In the genomic region with DNA sequence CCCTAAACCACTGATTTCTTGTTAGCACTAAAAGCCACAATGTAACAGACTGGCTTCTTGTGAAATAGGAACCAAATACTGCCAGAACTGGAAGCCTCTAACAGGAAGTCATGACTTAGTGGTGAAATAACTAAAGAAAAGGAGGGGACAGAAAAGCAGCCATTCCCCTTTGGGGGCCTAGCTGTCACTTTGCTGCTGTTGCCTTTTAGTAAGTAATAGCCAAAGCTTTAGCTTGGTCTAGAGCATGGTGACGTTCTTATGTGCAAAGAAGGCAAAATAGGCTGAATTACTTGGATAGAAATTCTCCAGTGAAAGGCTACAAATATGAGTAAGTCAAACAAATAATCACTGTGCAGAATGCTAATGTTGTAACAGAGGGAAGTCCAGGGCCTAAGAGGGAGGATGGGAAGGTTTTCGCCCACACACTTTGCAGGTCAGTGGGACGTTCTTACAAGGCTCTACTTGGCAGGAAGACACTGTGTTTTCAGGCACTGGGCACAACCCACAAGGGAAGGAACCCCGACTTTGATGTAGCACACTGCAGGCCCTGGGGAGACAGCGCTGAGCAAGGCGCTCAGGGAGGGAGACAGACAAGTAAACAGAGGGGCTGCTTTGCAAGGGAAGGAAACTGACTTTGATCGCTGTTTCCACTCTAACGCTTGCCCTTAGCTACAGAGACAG, we compare ENCODE assay signal across 8 cellular contexts. TPM values are rescaled to one million over a fixed set of nuclear protein-coding genes. Genes with fewer than 3 reads are reported as not detected.
DNase-seq lines count a peak whose midpoint lies in the region; ATAC-seq and TF ChIP-seq lines count a peak whose summit lies in the region.

No MANE protein-coding gene starts in this region.

- no TSS peak for BruUV-seq in Calu3 (replicated peaks; lab: Mats Ljungman, UMichigan)

- WGBS in right lobe of liver (ENCODE audit: insufficient coverage, low coverage, low lambda C conversion rate, missing lambda C conversion rate), result 41% methylated on average over 5 of the region's 8 CpGs
- WGBS in thyroid gland, 2 donors, result 10 to 19% methylated on average over 5 to 8 of the region's 8 CpGs

- H3K4me1 Mint-ChIP-seq in Calu3 (ENCODE audit: low read depth, unreplicated experiment), result peaks cover 26% of the 10 kb centered on the region

- intact Hi-C loops in right lobe of liver (cut with DNase I), result no loop called here
- intact Hi-C loops in thyroid gland (cut with DNase I), result no loop called here
- intact Hi-C loops in Calu3 (cut with micrococcal nuclease; ENCODE audit: unreplicated experiment), result no loop called here

- TF ChIP-seq CTCF in right lobe of liver (IDR thresholded peaks at IDR 0.05) (no peak), thyroid gland (IDR thresholded peaks at IDR 0.05) (no peak), Calu3 (IDR thresholded peaks at IDR 0.05; ENCODE audit: unreplicated experiment) (no peak)

- H3K4me3 ChIP-seq in BLaER1 treated with 17β-estradiol and CSF1 and Interleukin-3, amounts not matched to agents 10 nM and 100 nM, result peak overlapping the region in 6 of 10 experiments; percentile 8 to 35 (median 30); a peak in 13 of 20 replicates
- H3K4me3 ChIP-seq in right lobe of liver, result no peak overlapping the region
- no peak overlapping the region for H3K4me3 ChIP-seq in thyroid gland (replicated peaks in 1 of 3)

- peak; percentile 50 for DNase-seq in KG1 (lab: John Stamatoyannopoulos, UW)
- DNase-seq in amniotic epithelial cell (ENCODE audit: low read depth), result peak; percentile 94
- peak in 1 of 3 donors; percentile 27 for DNase-seq in right lobe of liver
- peak; percentile 60 to 65 for DNase-seq in thyroid gland
- no peak for DNase-seq in Calu3

- peaks cover 0 to 12% (median 0%) of the 10 kb centered on the region in 11 experiments; a peak in 6 of 22 replicates for H3K9me3 ChIP-seq in BLaER1 treated with 17β-estradiol and CSF1 and Interleukin-3, amounts not matched to agents 10 nM and 100 nM (replicated peaks in 1 of 11)
- no peaks in the 10 kb centered on the region for H3K9me3 ChIP-seq in right lobe of liver
- H3K9me3 ChIP-seq in thyroid gland, result no peaks in the 10 kb centered on the region

- H3K4me1 ChIP-seq in BLaER1 treated with 17β-estradiol and CSF1 and Interleukin-3, amounts not matched to agents 10 nM and 100 nM, result peaks cover 90 to 100% (median 97%) of the 10 kb centered on the region in 10 experiments
- H3K4me1 ChIP-seq in right lobe of liver, result peaks cover 0 to 19% (median 8%) of the 10 kb centered on the region in 4 donors
- H3K4me1 ChIP-seq in thyroid gland, result peaks cover 43 to 53% of the 10 kb centered on the region in 2 donors

- H4K20me1 ChIP-seq in BLaER1 treated with 17β-estradiol and CSF1 and Interleukin-3, amounts not matched to agents 10 nM and 100 nM, result no peaks in the 10 kb centered on the region

- no peak overlapping the region for H3K27ac Mint-ChIP-seq in Calu3 (ENCODE audit: unreplicated experiment)

- peak overlapping the region; percentile 69 to 84 (median 77) for H3K9ac ChIP-seq in BLaER1 treated with 17β-estradiol and CSF1 and Interleukin-3, amounts not matched to agents 10 nM and 100 nM

- no peak overlapping the region for H3K4me3 Mint-ChIP-seq in Calu3 (ENCODE audit: low read depth, unreplicated experiment)

- H3K9me3 Mint-ChIP-seq in Calu3 (ENCODE audit: low read depth, unreplicated experiment), result no peaks in the 10 kb centered on the region

- H3K27ac ChIP-seq in BLaER1 treated with 17β-estradiol and CSF1 and Interleukin-3, amounts not matched to agents 10 nM and 100 nM, result peak overlapping the region; percentile 80 to 95 (median 88)
- H3K27ac ChIP-seq in right lobe of liver (peak overlapping the region in 2 of 3 donors; percentile 26 to 59), thyroid gland (peak overlapping the region; percentile 79 to 83 (median 79))

- H3K27me3 ChIP-seq in BLaER1 treated with 17β-estradiol and CSF1 and Interleukin-3, amounts not matched to agents 10 nM and 100 nM, result peaks cover 95 to 100% (median 100%) of the 10 kb centered on the region in 11 experiments
- no peaks in the 10 kb centered on the region for H3K27me3 ChIP-seq in right lobe of liver
- no peaks in the 10 kb centered on the region for H3K27me3 ChIP-seq in thyroid gland

- H3K27me3 Mint-ChIP-seq in Calu3 (ENCODE audit: unreplicated experiment), result peaks cover 48% of the 10 kb centered on the region

- peaks cover 0 to 24% (median 0%) of the 10 kb centered on the region in 11 experiments; a peak in 4 of 22 replicates for H3K36me3 ChIP-seq in BLaER1 treated with 17β-estradiol and CSF1 and Interleukin-3, amounts not matched to agents 10 nM and 100 nM
- H3K36me3 ChIP-seq in right lobe of liver (no peaks in the 10 kb centered on the region), thyroid gland (no peaks in the 10 kb centered on the region)

- CTCF ChIA-PET in Calu3 (lab: Charles Lee), result interaction anchor here (0.7 to 3.3 kb wide), 2 partner anchors 15 to 16 kb away, joined by 3 to 11 read pairs; no protein-coding TSS in a partner anchor

- ATAC-seq in right lobe of liver (peak; percentile 4 to 44 (median 36)), GM18909 (IDR thresholded peaks at IDR 0.05; ENCODE audit: poor library complexity, unreplicated experiment) (no peak), GM21515 (IDR thresholded peaks at IDR 0.05; ENCODE audit: unreplicated experiment) (no peak)

- peak overlapping the region; percentile 51 to 90 (median 75) for H3K4me2 ChIP-seq in BLaER1 treated with 17β-estradiol and CSF1 and Interleukin-3, amounts not matched to agents 10 nM and 100 nM

- TF ChIP-seq POLR2A in right lobe of liver (IDR thresholded peaks at IDR 0.05) (no peak), thyroid gland (IDR thresholded peaks at IDR 0.05) (no peak)

- H3K36me3 Mint-ChIP-seq in Calu3 (ENCODE audit: insufficient read depth, unreplicated experiment), result no peaks in the 10 kb centered on the region

RNA-seq across cellular contexts. Expression of gene GAB3, which starts 16.6 kb away (rescaled TPM):
- total RNA-seq in right lobe of liver (1 to 10 TPM in 3 of 6 experiments, under 1 TPM in 3; 0.64 to 1.7 (median 1.1) TPM), thyroid gland (10 to 100 TPM in 1 of 4 donors, 1 to 10 TPM in 3; 5.8 to 10.2 (median 8.1) TPM), Calu3 (2022) (not detected in 2 replicates)

RNA-seq across cellular contexts. Expression of gene DKC1, which starts 28.4 kb away (rescaled TPM):
- total RNA-seq in right lobe of liver (10 to 100 TPM in 5 of 6 experiments, 1 to 10 TPM in 1; 9.7 to 21.2 (median 17.7) TPM), thyroid gland (10 to 100 TPM; 33.8 to 41.5 (median 35.2) TPM), Calu3 (2022) (112 and 120 TPM in 2 replicates)

Comparison
In these comparisons a context has a peak if more than half of its experiments do, and no peak if none do; other contexts are left out.
1. H3K4me3 ChIP-seq: peak in BLaER1 treated with 17β-estradiol and CSF1 and Interleukin-3, amounts not matched to agents 10 nM and 100 nM (6 of 10); none in right lobe of liver (0 of 3) and thyroid gland (0 of 3).
2. ATAC-seq: peak in right lobe of liver (4 of 4); none in GM18909 (single experiment) and GM21515 (single experiment).
3. Peak in every context shown above with its lines, with median percentiles within 50 percentile points of each other: H3K27ac ChIP-seq.